In the genomic region with DNA sequence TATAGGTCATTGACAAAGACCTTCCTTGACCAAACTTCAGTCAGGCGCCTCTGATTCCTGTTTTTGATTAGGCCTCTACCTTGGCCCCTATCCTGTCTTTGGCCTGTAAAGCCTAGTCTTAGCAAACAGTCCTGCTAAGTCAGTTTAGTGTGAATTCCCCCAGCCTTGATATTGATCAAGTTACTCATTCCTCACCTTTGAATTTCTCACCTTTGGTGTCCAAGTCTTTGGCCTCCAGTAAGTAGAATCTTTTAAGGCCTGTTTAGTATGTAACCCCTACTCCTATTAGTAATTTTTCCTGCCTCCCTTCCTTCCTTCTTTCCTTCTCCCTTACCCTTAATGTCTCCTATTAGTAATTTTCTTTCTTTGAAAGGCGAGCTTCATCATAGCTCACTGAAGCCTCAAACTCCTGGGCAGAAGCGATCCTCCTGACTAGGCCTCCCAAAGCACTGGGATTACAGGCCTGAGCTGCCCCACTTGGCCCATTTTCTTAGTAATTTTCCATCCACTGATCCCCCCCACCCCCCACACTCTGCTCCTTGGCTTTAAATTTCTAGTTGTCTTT, we compare ENCODE assay signal across 7 cellular contexts. TPM values are rescaled to one million over a fixed set of nuclear protein-coding genes. Genes with fewer than 3 reads are reported as not detected.
A peak's percentile ranks its signal among the peaks of the same experiment; 100 is the strongest.
DNase-seq lines count a peak whose midpoint lies in the region; ATAC-seq, FAIRE-seq and TF ChIP-seq lines count a peak whose summit lies in the region.

No MANE protein-coding gene starts in this region.

- WGBS in K562 (ENCODE audit: insufficient coverage, low coverage, missing lambda C conversion rate), result 50% methylated on average over 3 of the region's 3 CpGs

- H3K9me1 ChIP-seq in K562 (ENCODE audit: control insufficient read depth, insufficient read depth, low read length), result no peaks in the 10 kb centered on the region

- TF ChIP-seq RAD21 in K562 (CRISPR knock-in tag; conservative IDR thresholded peaks at IDR 0.05 in 1 of 2, IDR thresholded peaks at IDR 0.05 in 1 of 2), result no peak

- peaks cover 30% of the 10 kb centered on the region for H3K36me3 Mint-ChIP-seq in Caco-2 (ENCODE audit: insufficient read depth, unreplicated experiment)

- in situ Hi-C loops in K562 (cut with MboI), result no loop called here

- no peak for TF ChIP-seq CTCF in Caco-2 (IDR thresholded peaks at IDR 0.05; ENCODE audit: insufficient read depth in 1 of 2, low read depth in 1 of 2, low read length in 1 of 2, severe bottlenecking in 1 of 2, unreplicated experiment in 1 of 2)
- TF ChIP-seq CTCF in KMS-11 (conservative IDR thresholded peaks at IDR 0.05; ENCODE audit: low read depth, low read length), result no peak
- no peak for TF ChIP-seq CTCF in K562 (IDR thresholded peaks at IDR 0.05 in 2 of 3, conservative IDR thresholded peaks at IDR 0.05 in 1 of 3; ENCODE audit: insufficient read depth in 2 of 3, low read depth in 1 of 3, low read length in 3 of 3)
- TF ChIP-seq CTCF in osteoblast (IDR thresholded peaks at IDR 0.05; ENCODE audit: extremely low read depth, low read depth, low read length), result no peak

- peaks cover 4% of the 10 kb centered on the region for H3K27me3 Mint-ChIP-seq in Caco-2 (ENCODE audit: insufficient read depth, unreplicated experiment)

- H4K20me1 ChIP-seq in KMS-11 (ENCODE audit: insufficient read depth), result no peaks in the 10 kb centered on the region
- no peaks in the 10 kb centered on the region for H4K20me1 ChIP-seq in K562 (replicated peaks; ENCODE audit: control insufficient read depth, insufficient read depth, low read length)
- H4K20me1 ChIP-seq in osteoblast (ENCODE audit: insufficient read depth, low read length), result no peaks in the 10 kb centered on the region

- POLR2A ChIA-PET in Caco-2 (lab: Charles Lee), result interaction anchor here (3.2 kb wide), 1 partner anchor 34 kb away, joined by 15 read pairs; a partner anchor contains a TSS
- POLR2A ChIA-PET in K562 (lab: Yijun Ruan, JAX), result interaction anchor here (2.4 to 8.6 kb wide), 3 partner anchors 11 to 34 kb away, joined by 14 to 71 read pairs (median 19); a partner anchor contains a TSS

- BruUV-seq in Caco-2 (replicated peaks; lab: Mats Ljungman, UMichigan) (no TSS peak), K562 (replicated peaks; lab: Mats Ljungman, UMichigan) (no TSS peak)

- FAIRE-seq in K562 (lab: Jason Lieb, UNC), result peak; percentile 11

- no peaks in the 10 kb centered on the region for H3K9me3 Mint-ChIP-seq in Caco-2 (ENCODE audit: unreplicated experiment)

- peak overlapping the region; percentile 98 for H3K4me3 Mint-ChIP-seq in Caco-2 (ENCODE audit: unreplicated experiment)

- peaks cover 25% of the 10 kb centered on the region for H3K4me1 Mint-ChIP-seq in Caco-2 (ENCODE audit: low read depth, unreplicated experiment)

- ATAC-seq in K562, result no peak
- ATAC-seq in GM18519 (IDR thresholded peaks at IDR 0.05; ENCODE audit: low FRiP score, unreplicated experiment), result no peak

- H2AFZ ChIP-seq in KMS-11 (ENCODE audit: low read depth), result peak overlapping the region; percentile 85
- peak overlapping the region; percentile 85 for H2AFZ ChIP-seq in K562 (ENCODE audit: low read depth, low read length)
- H2AFZ ChIP-seq in osteoblast (ENCODE audit: low read length), result no peak overlapping the region

- H3K79me2 ChIP-seq in KMS-11 (ENCODE audit: insufficient read depth, low read depth) (no peaks in the 10 kb centered on the region), K562 (ENCODE audit: control insufficient read depth, insufficient read depth, low read length) (no peaks in the 10 kb centered on the region), osteoblast (ENCODE audit: insufficient read depth, low read length) (no peaks in the 10 kb centered on the region)

- H3K4me3 ChIP-seq in Caco-2 (ENCODE audit: low read depth, low read length), result peak overlapping the region; percentile 12; the same call in 1 of the 2 replicates
- H3K4me3 ChIP-seq in KMS-11 (IDR thresholded peaks at IDR 0.05; ENCODE audit: insufficient read depth, low read depth, low read length), result no peak overlapping the region
- peak overlapping the region; percentile 4; the same call in 1 of the 2 replicates for H3K4me3 ChIP-seq in K562
- no peak overlapping the region for H3K4me3 ChIP-seq in osteoblast (ENCODE audit: insufficient read depth, low read length)

- H3K9ac ChIP-seq in KMS-11 (peak overlapping the region; percentile 64), K562 (ENCODE audit: insufficient read depth in 1 of 2, low read depth in 2 of 2, low read length in 2 of 2) (peak overlapping the region; percentile 83 to 97; a peak in 3 of 4 replicates)

- H3K27ac Mint-ChIP-seq in Caco-2 (ENCODE audit: unreplicated experiment), result peak overlapping the region; percentile 95

- H3K9me3 ChIP-seq in Caco-2, result no peaks in the 10 kb centered on the region
- H3K9me3 ChIP-seq in K562 (replicated peaks; ENCODE audit: control insufficient read depth, insufficient read depth, low read depth, low read length), result no peaks in the 10 kb centered on the region
- H3K9me3 ChIP-seq in osteoblast (ENCODE audit: low read depth, low read length), result no peaks in the 10 kb centered on the region

- H3K36me3 ChIP-seq in Caco-2 (ENCODE audit: control insufficient read depth, insufficient read depth, low read length), result no peaks in the 10 kb centered on the region
- no peaks in the 10 kb centered on the region for H3K36me3 ChIP-seq in KMS-11 (ENCODE audit: insufficient read depth)
- H3K36me3 ChIP-seq in K562 (ENCODE audit: control insufficient read depth, insufficient read depth, low read length), result no peaks in the 10 kb centered on the region
- H3K36me3 ChIP-seq in osteoblast (ENCODE audit: insufficient read depth, low read length), result no peaks in the 10 kb centered on the region

- 0 out of 2 replicates have a peak, but pooled peaks have one; percentile 0 for TF ChIP-seq EP300 in K562 (IDR thresholded peaks at IDR 0.05; ENCODE audit: low read length)

- CTCF ChIA-PET in Caco-2 (lab: Charles Lee) (no interaction called here), K562 (lab: Yijun Ruan, JAX; ENCODE audit: low intra/inter-chr PET ratio) (no interaction called here)

- no peak for TF ChIP-seq POLR2A in K562 (conservative IDR thresholded peaks at IDR 0.05)

- DNase-seq in Caco-2 (no peak), K562 (ENCODE audit: extremely low read depth in 1 of 4, low spot score in 3 of 4) (peak in 1 of 4 experiments; percentile 63), osteoblast (ENCODE audit: insufficient read length, low spot score, missing footprints) (no peak), NCI-H524 treated with DMSO at 0.1 percent for 48 hours (lab: John Stamatoyannopoulos, UW) (no peak), middle frontal gyrus (ENCODE audit: extremely low spot score, low spot score) (no peak)

- H3K27ac ChIP-seq in KMS-11 (peak overlapping the region; percentile 73), K562 (ENCODE audit: extremely low read depth, low read depth, low read length) (peak overlapping the region; percentile 98), osteoblast (ENCODE audit: low read depth, low read length) (peak overlapping the region; percentile 94)

- no peaks in the 10 kb centered on the region for H3K27me3 ChIP-seq in Caco-2 (replicated peaks; ENCODE audit: control insufficient read depth, insufficient read depth, low read length)
- H3K27me3 ChIP-seq in KMS-11 (ENCODE audit: insufficient read depth, low read depth), result no peaks in the 10 kb centered on the region
- H3K27me3 ChIP-seq in K562 (ENCODE audit: control insufficient read depth in 2 of 2, insufficient read depth in 2 of 2, low read length in 2 of 2), result no peaks in the 10 kb centered on the region
- H3K27me3 ChIP-seq in osteoblast (ENCODE audit: insufficient read depth, low read length), result no peaks in the 10 kb centered on the region

- intact Hi-C loops in Caco-2 (cut with micrococcal nuclease; ENCODE audit: unreplicated experiment), result no loop called here
- intact Hi-C loops in K562 (cut with micrococcal nuclease), result no loop called here

- H3K4me2 ChIP-seq in KMS-11 (peak overlapping the region; percentile 74), K562 (ENCODE audit: insufficient read depth, low read length) (peak overlapping the region; percentile 57), osteoblast (ENCODE audit: insufficient read depth, low read length) (no peak overlapping the region)

- peaks cover 6% of the 10 kb centered on the region; the same call in 1 of the 2 replicates for H3K4me1 ChIP-seq in Caco-2
- H3K4me1 ChIP-seq in KMS-11 (ENCODE audit: low read depth, poor library complexity, severe bottlenecking), result peaks cover 25% of the 10 kb centered on the region
- H3K4me1 ChIP-seq in K562 (replicated peaks in 1 of 2; ENCODE audit: control insufficient read depth in 2 of 2, insufficient read depth in 2 of 2, low read length in 2 of 2), result peaks cover 20 to 21% of the 10 kb centered on the region in 2 experiments
- H3K4me1 ChIP-seq in osteoblast (ENCODE audit: insufficient read depth, low read length), result no peaks in the 10 kb centered on the region

RNA-seq across cellular contexts. Expression of a gene that starts 13.0 kb away (rescaled TPM):
- 48.5 and 58.4 TPM in 2 replicates for total RNA-seq in Caco-2 (2022)
- total RNA-seq in K562 (2011; cell fraction: chromatin; rRNA removed; ENCODE audit: low replicate concordance), result 236 and 421 TPM in 2 replicates
- 304 and 320 TPM in 2 replicates for total RNA-seq in K562 (2011; cell fraction: nucleolus; rRNA removed)
- total RNA-seq in K562 (2011; cell fraction: nucleoplasm; rRNA removed), result 263 and 277 TPM in 2 replicates
- total RNA-seq in K562 (2014; rRNA removed), result 55.9 and 63.3 TPM in 2 replicates
- 20.5 and 27.3 TPM in 2 replicates for total RNA-seq in K562 (2014; rRNA removed; fragmentation: Illumina TruSeq; extraction: Trizol)
- total RNA-seq in K562 (2015; rRNA removed; fragmentation: Illumina TruSeq; extraction: Trizol), result 40.1 and 43.3 TPM in 2 replicates
- total RNA-seq in K562 (2021), result 62.9 and 73.7 TPM in 2 replicates
- 84.9 and 129 TPM in 2 replicates for polyA plus RNA-seq in K562 (2011; rRNA removed)
- 100 and 109 TPM in 2 replicates for polyA plus RNA-seq in K562 (2011; cell fraction: cytosol; rRNA removed)
- 1,169 and 1,324 TPM in 2 replicates for polyA plus RNA-seq in K562 (2011; cell fraction: nucleus; rRNA removed)
- polyA plus RNA-seq in K562 (2012), result 58.7 and 101 TPM in 2 replicates
- 59.9 and 69.6 TPM in 2 replicates for polyA plus RNA-seq in K562 (2014; fragmentation: Illumina TruSeq; extraction: Trizol)
- 10 to 100 TPM in 1 of 2 experiments, 1 to 10 TPM in 1; 8.4 to 10.5 TPM for polyA plus RNA-seq in K562 (2014; fragmentation: Nextera tagmentation; extraction: Ambion mirVana)
- polyA plus RNA-seq in K562 (2014; rRNA removed), result 141 and 143 TPM in 2 replicates
- 26.6 and 29.0 TPM in 2 replicates for polyA minus RNA-seq in K562 (2011; rRNA and poly(A)+ RNA removed)
- polyA minus RNA-seq in K562 (2011; cell fraction: cytosol; rRNA and poly(A)+ RNA removed), result 9.8 and 20.9 TPM in 2 replicates
- 114 and 127 TPM in 2 replicates for polyA minus RNA-seq in K562 (2011; cell fraction: nucleus; rRNA and poly(A)+ RNA removed)
- total RNA-seq in osteoblast, result 9.1 and 12.3 TPM in 2 replicates

RNA-seq across cellular contexts. Expression of a gene that starts 33.9 kb away (rescaled TPM):
- 27.3 and 29.1 TPM in 2 replicates for total RNA-seq in Caco-2 (2022)
- 34.4 and 79.5 TPM in 2 replicates for total RNA-seq in K562 (2011; cell fraction: chromatin; rRNA removed; ENCODE audit: low replicate concordance)
- 65.9 and 72.4 TPM in 2 replicates for total RNA-seq in K562 (2011; cell fraction: nucleolus; rRNA removed)
- total RNA-seq in K562 (2011; cell fraction: nucleoplasm; rRNA removed), result 48.4 and 53.1 TPM in 2 replicates
- total RNA-seq in K562 (2014; rRNA removed), result 40.0 and 54.3 TPM in 2 replicates
- total RNA-seq in K562 (2014; rRNA removed; fragmentation: Illumina TruSeq; extraction: Trizol), result 11.9 and 12.3 TPM in 2 replicates
- total RNA-seq in K562 (2015; rRNA removed; fragmentation: Illumina TruSeq; extraction: Trizol), result 18.7 and 18.9 TPM in 2 replicates
- 57.9 and 61.2 TPM in 2 replicates for total RNA-seq in K562 (2021)
- 50.6 and 51.5 TPM in 2 replicates for polyA plus RNA-seq in K562 (2011; rRNA removed)
- polyA plus RNA-seq in K562 (2011; cell fraction: cytosol; rRNA removed), result 71.7 and 126 TPM in 2 replicates
- polyA plus RNA-seq in K562 (2011; cell fraction: nucleus; rRNA removed), result 54.1 and 88.1 TPM in 2 replicates
- 32.4 and 38.9 TPM in 2 replicates for polyA plus RNA-seq in K562 (2012)
- 20.3 and 24.1 TPM in 2 replicates for polyA plus RNA-seq in K562 (2014; fragmentation: Illumina TruSeq; extraction: Trizol)
- 1 to 10 TPM; 1.9 to 3.1 TPM for polyA plus RNA-seq in K562 (2014; fragmentation: Nextera tagmentation; extraction: Ambion mirVana)
- 39.9 and 40.8 TPM in 2 replicates for polyA plus RNA-seq in K562 (2014; rRNA removed)
- polyA minus RNA-seq in K562 (2011; rRNA and poly(A)+ RNA removed), result 34.0 and 51.2 TPM in 2 replicates
- polyA minus RNA-seq in K562 (2011; cell fraction: cytosol; rRNA and poly(A)+ RNA removed), result 40.2 and 43.1 TPM in 2 replicates
- 39.4 and 43.4 TPM in 2 replicates for polyA minus RNA-seq in K562 (2011; cell fraction: nucleus; rRNA and poly(A)+ RNA removed)
- 15.2 and 15.3 TPM in 2 replicates for total RNA-seq in osteoblast

RNA-seq across cellular contexts. Expression of a gene that starts 34.1 kb away (rescaled TPM):
- total RNA-seq in Caco-2 (2022), result 6.7 and 7.0 TPM in 2 replicates
- total RNA-seq in K562 (2011; cell fraction: chromatin; rRNA removed; ENCODE audit: low replicate concordance), result 37.0 and 45.9 TPM in 2 replicates
- 20.3 and 21.8 TPM in 2 replicates for total RNA-seq in K562 (2011; cell fraction: nucleolus; rRNA removed)
- 24.5 and 28.1 TPM in 2 replicates for total RNA-seq in K562 (2011; cell fraction: nucleoplasm; rRNA removed)
- total RNA-seq in K562 (2014; rRNA removed), result 11.9 and 12.4 TPM in 2 replicates
- 13.6 and 14.0 TPM in 2 replicates for total RNA-seq in K562 (2014; rRNA removed; fragmentation: Illumina TruSeq; extraction: Trizol)
- 18.7 TPM in 2 replicates for total RNA-seq in K562 (2015; rRNA removed; fragmentation: Illumina TruSeq; extraction: Trizol)
- 12.2 and 12.4 TPM in 2 replicates for total RNA-seq in K562 (2021)
- 15.2 and 19.4 TPM in 2 replicates for polyA plus RNA-seq in K562 (2011; rRNA removed)
- polyA plus RNA-seq in K562 (2011; cell fraction: cytosol; rRNA removed), result 6.8 and 10.4 TPM in 2 replicates
- 42.5 and 50.0 TPM in 2 replicates for polyA plus RNA-seq in K562 (2011; cell fraction: nucleus; rRNA removed)
- polyA plus RNA-seq in K562 (2012), result 11.7 and 11.9 TPM in 2 replicates
- 10.9 and 13.2 TPM in 2 replicates for polyA plus RNA-seq in K562 (2014; fragmentation: Illumina TruSeq; extraction: Trizol)
- polyA plus RNA-seq in K562 (2014; fragmentation: Nextera tagmentation; extraction: Ambion mirVana), result 10 to 100 TPM; 14.7 to 21.8 TPM
- polyA plus RNA-seq in K562 (2014; rRNA removed), result 20.8 and 21.6 TPM in 2 replicates
- 21.3 and 22.7 TPM in 2 replicates for polyA minus RNA-seq in K562 (2011; rRNA and poly(A)+ RNA removed)
- polyA minus RNA-seq in K562 (2011; cell fraction: cytosol; rRNA and poly(A)+ RNA removed), result 5.0 and 5.8 TPM in 2 replicates
- 8.5 and 12.0 TPM in 2 replicates for polyA minus RNA-seq in K562 (2011; cell fraction: nucleus; rRNA and poly(A)+ RNA removed)
- total RNA-seq in osteoblast, result 4.3 and 4.7 TPM in 2 replicates

RNA-seq across cellular contexts. Expression of a gene that starts 46.2 kb away (rescaled TPM):
- total RNA-seq in Caco-2 (2022) (21.3 and 22.4 TPM in 2 replicates), K562 (2014; rRNA removed) (22.0 and 22.5 TPM in 2 replicates), K562 (2014; rRNA removed; fragmentation: Illumina TruSeq; extraction: Trizol) (9.3 and 10.3 TPM in 2 replicates), K562 (2015; rRNA removed; fragmentation: Illumina TruSeq; extraction: Trizol) (15.4 and 15.8 TPM in 2 replicates), K562 (2021) (21.2 and 26.5 TPM in 2 replicates), osteoblast (23.6 and 25.3 TPM in 2 replicates)
- 51.2 and 69.6 TPM in 2 replicates for total RNA-seq in K562 (2011; cell fraction: chromatin; rRNA removed; ENCODE audit: low replicate concordance)
- total RNA-seq in K562 (2011; cell fraction: nucleolus; rRNA removed), result 41.5 and 45.0 TPM in 2 replicates
- total RNA-seq in K562 (2011; cell fraction: nucleoplasm; rRNA removed), result 64.2 and 69.8 TPM in 2 replicates
- polyA plus RNA-seq in K562 (2011; rRNA removed) (16.1 and 20.2 TPM in 2 replicates), K562 (2014; fragmentation: Illumina TruSeq; extraction: Trizol) (15.7 and 20.2 TPM in 2 replicates), K562 (2014; fragmentation: Nextera tagmentation; extraction: Ambion mirVana) (1 to 10 TPM; 1.9 to 2.7 TPM), K562 (2014; rRNA removed) (18.8 and 20.7 TPM in 2 replicates)
- polyA plus RNA-seq in K562 (2011; cell fraction: cytosol; rRNA removed), result 23.0 and 29.3 TPM in 2 replicates
- 59.0 and 59.2 TPM in 2 replicates for polyA plus RNA-seq in K562 (2011; cell fraction: nucleus; rRNA removed)
- 15.5 and 18.3 TPM in 2 replicates for polyA plus RNA-seq in K562 (2012)
- 17.2 and 18.0 TPM in 2 replicates for polyA minus RNA-seq in K562 (2011; rRNA and poly(A)+ RNA removed)
- polyA minus RNA-seq in K562 (2011; cell fraction: cytosol; rRNA and poly(A)+ RNA removed), result 9.8 and 10.9 TPM in 2 replicates
- polyA minus RNA-seq in K562 (2011; cell fraction: nucleus; rRNA and poly(A)+ RNA removed), result 22.5 and 28.8 TPM in 2 replicates

Comparison
In these comparisons a context has a peak if more than half of its experiments do, and no peak if none do; other contexts are left out.
1. H3K4me3 ChIP-seq: peak in Caco-2 (single experiment) and K562 (single experiment); none in KMS-11 (single experiment) and osteoblast (single experiment).
2. Peak in every context shown above with its lines, with median percentiles within 50 percentile points of each other: H3K27ac ChIP-seq.